14 cellular contexts compared by ENCODE assay signal in the genomic region with DNA sequence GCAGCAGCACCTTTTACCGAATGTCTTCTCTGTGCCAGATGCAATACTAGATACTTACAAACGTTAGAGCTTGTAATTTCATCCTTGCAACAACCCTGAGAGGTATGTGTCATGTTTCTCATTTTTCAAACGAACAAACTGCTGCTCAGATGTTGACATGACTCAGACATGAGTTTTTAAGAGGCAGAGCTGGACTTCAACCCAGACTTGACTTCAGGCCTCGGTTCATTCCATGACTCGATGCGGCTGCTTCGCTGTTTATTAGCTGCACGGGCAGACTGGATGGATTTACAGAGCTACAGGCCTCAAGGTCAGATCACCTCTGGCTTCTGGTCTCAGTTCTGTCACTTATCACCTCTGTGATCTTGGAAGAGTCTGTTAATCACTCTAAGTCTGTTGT.
DNase-seq lines count a peak whose midpoint lies in the region; ATAC-seq and TF ChIP-seq lines count a peak whose summit lies in the region.
"Had no signal": no experiment of that assay in that cellular context is flagged by ENCODE, and none has a peak within 500 bp of the region (broad histone marks: within the 10 kb centered on the region; RNA-seq: fewer than 3 reads in every experiment).

No MANE protein-coding gene starts in this region.

- H3K36me3 ChIP-seq in MG63, result no peaks in the 10 kb centered on the region
- H3K36me3 ChIP-seq: esophagus muscularis mucosa, neutrophil had no signal

- CTCF ChIA-PET in GM10248 (lab: Yijun Ruan, JAX), result interaction anchor here (1.1 kb wide), 1 partner anchor 18 kb away, joined by 3 read pairs; no protein-coding TSS in a partner anchor

- H3K27ac ChIP-seq in epithelial cell of prostate, result no peak overlapping the region
- H3K27ac ChIP-seq: neutrophil had no signal

- no peaks in the 10 kb centered on the region for H3K9me3 ChIP-seq in MG63
- H3K9me3 ChIP-seq: esophagus muscularis mucosa, neutrophil had no signal

- POLR2A ChIA-PET in GM10248 (lab: Yijun Ruan, JAX), result no interaction called here

- ATAC-seq in GM19351 (IDR thresholded peaks at IDR 0.05; ENCODE audit: unreplicated experiment), result no peak
- no peak for ATAC-seq in GM21360 (IDR thresholded peaks at IDR 0.05; ENCODE audit: unreplicated experiment)
- ATAC-seq: K562 had no signal

- TF ChIP-seq CTCF in AG09319 (IDR thresholded peaks at IDR 0.05; ENCODE audit: low read depth, low read length), result no peak
- TF ChIP-seq CTCF in GM10248 (IDR thresholded peaks at IDR 0.05; ENCODE audit: control extremely low read depth, extremely low read depth, low read depth, missing control alignments), result no peak

- H3K4me3 ChIP-seq in MG63, result no peak overlapping the region
- H3K4me3 ChIP-seq: esophagus muscularis mucosa, K562 had no signal

- DNase-seq in AG09319 (ENCODE audit: extremely low read depth, low read depth) (peak; percentile 51), MG63 (peak; percentile 63), epithelial cell of prostate (ENCODE audit: low read depth, low spot score) (peak; percentile 33), myocyte (ENCODE audit: low read depth) (peak; percentile 86), NCI-H82 (lab: John Stamatoyannopoulos, UW) (no peak), GM10248 (ENCODE audit: extremely low spot score) (no peak)
- DNase-seq: kidney glomerular epithelial cell; NCI-H2081; stimulated activated naive CD4-positive, alpha-beta T cell treated with Interleukin-2 at 50 U/mL for 16 hours had no signal

- H3K27me3 ChIP-seq in MG63, result no peaks in the 10 kb centered on the region
- H3K27me3 ChIP-seq: esophagus muscularis mucosa, neutrophil had no signal

Comparison
In these comparisons a context has a peak if more than half of its experiments do, and no peak if none do; other contexts are left out.
1. DNase-seq: peak in AG09319 (single experiment), MG63 (single experiment), epithelial cell of prostate (single experiment) and myocyte (single experiment); none in NCI-H82 (single experiment) and GM10248 (single experiment).